In genomic region chr14:101352567-101352966, GRCh38 we compare ENCODE assay signal across 18 cellular contexts.
DNase-seq lines count a peak whose midpoint lies in the region; ATAC-seq and TF ChIP-seq lines count a peak whose summit lies in the region.
"Had no signal": no experiment of that assay in that cellular context is flagged by ENCODE, and none has a peak within 500 bp of the region (broad histone marks: within the 10 kb centered on the region; RNA-seq: fewer than 3 reads in every experiment).

No MANE protein-coding gene starts in this region.

- H3K4me3 Mint-ChIP-seq in mesothelial cell of epicardium, result no peak overlapping the region
- H3K4me3 Mint-ChIP-seq: CD8-positive, alpha-beta memory T cell had no signal

- H3K27me3 Mint-ChIP-seq in mesothelial cell of epicardium (ENCODE audit: low read depth), result no peaks in the 10 kb centered on the region

- TF ChIP-seq CTCF in coronary artery (IDR thresholded peaks at IDR 0.05), result no peak
- no peak for TF ChIP-seq CTCF in mesothelial cell of epicardium (IDR thresholded peaks at IDR 0.05; ENCODE audit: unreplicated experiment)

- peaks cover 26% of the 10 kb centered on the region for H3K9me3 Mint-ChIP-seq in mesothelial cell of epicardium

- H3K27ac Mint-ChIP-seq in mesothelial cell of epicardium, result no peak overlapping the region
- H3K27ac Mint-ChIP-seq: CD8-positive, alpha-beta memory T cell had no signal

- H3K4me3 ChIP-seq in coronary artery, result no peak overlapping the region

- DNase-seq in activated CD8-positive, alpha-beta memory T cell treated with anti-CD3 and anti-CD28 coated beads for 24 hours, result peak; percentile 17
- DNase-seq in coronary artery (ENCODE audit: low spot score), result peak; percentile 33
- DNase-seq in posterior vena cava (ENCODE audit: low spot score), result peak; percentile 53
- DNase-seq in superior temporal gyrus (ENCODE audit: extremely low spot score), result peak; percentile 26
- no peak for DNase-seq in mesothelial cell of epicardium (ENCODE audit: low spot score in 2 of 2, unreplicated experiment in 2 of 2)
- DNase-seq in DMS79 treated with DMSO at 0.1 percent for 48 hours (lab: John Stamatoyannopoulos, UW), result no peak
- DNase-seq: Calu3; CD8-positive, alpha-beta memory T cell; GDM1; Karpas-422; MV-4-11; NCI-H1694 treated with DMSO at 0.1 percent for 48 hours; NCI-H2081 treated with DMSO at 0.1 percent for 48 hours; NCI-H446 treated with DMSO at 0.1 percent for 48 hours; NCI-H526 treated with DMSO at 0.1 percent for 48 hours had no signal

- no peaks in the 10 kb centered on the region for H3K36me3 Mint-ChIP-seq in mesothelial cell of epicardium
- H3K36me3 Mint-ChIP-seq: CD8-positive, alpha-beta memory T cell had no signal

- no peak for ATAC-seq in GM21737 (IDR thresholded peaks at IDR 0.05; ENCODE audit: unreplicated experiment)
- ATAC-seq: Right ventricle myocardium inferior had no signal

- no peak overlapping the region for H3K27ac ChIP-seq in coronary artery
- H3K27ac ChIP-seq: C4-2B had no signal

- peaks cover 2% of the 10 kb centered on the region for H3K4me1 Mint-ChIP-seq in mesothelial cell of epicardium
- H3K4me1 Mint-ChIP-seq: CD8-positive, alpha-beta memory T cell had no signal

- intact Hi-C loops in posterior vena cava (cut with DNase I), result no loop called here

Comparison
In these comparisons a context has a peak if more than half of its experiments do, and no peak if none do; other contexts are left out.
1. DNase-seq: peak in activated CD8-positive, alpha-beta memory T cell treated with anti-CD3 and anti-CD28 coated beads for 24 hours (single experiment), coronary artery (single experiment), posterior vena cava (single experiment) and superior temporal gyrus (single experiment); none in mesothelial cell of epicardium (0 of 2) and DMS79 treated with DMSO at 0.1 percent for 48 hours (single experiment).